29 cellular contexts compared by ENCODE assay signal in genomic region chr9:129256959-129257713, GRCh38.
DNase-seq lines count a peak whose midpoint lies in the region; ATAC-seq, FAIRE-seq and TF ChIP-seq lines count a peak whose summit lies in the region.
"Had no signal": no experiment of that assay in that cellular context is flagged by ENCODE, and none has a peak within 500 bp of the region (broad histone marks: within the 10 kb centered on the region; RNA-seq: fewer than 3 reads in every experiment).

No MANE protein-coding gene starts in this region.

- H3K27ac ChIP-seq in right atrium auricular region: no peak overlapping the region
- no peak overlapping the region for H3K27ac ChIP-seq in H1 (ENCODE audit: low read depth, low read length)
- no peak overlapping the region for H3K27ac ChIP-seq in foreskin keratinocyte
- H3K27ac ChIP-seq: body of pancreas, C4-2B, hepatocyte had no signal

- H3K27ac Mint-ChIP-seq in naive thymus-derived CD8-positive, alpha-beta T cell: peak overlapping the region; percentile 4 to 86 (median 52)
- H3K27ac Mint-ChIP-seq in immature natural killer cell: no peak overlapping the region
- H3K27ac Mint-ChIP-seq: activated naive CD4-positive, alpha-beta T cell treated with anti-CD3 and anti-CD28 coated beads, Interleukin-2, amount 50 U/mL, for 72 hours had no signal

- no peaks in the 10 kb centered on the region for H3K79me1 ChIP-seq in H1 (ENCODE audit: low read depth, low read length)

- no peak overlapping the region for H3K14ac ChIP-seq in H1 (ENCODE audit: insufficient read length)

- H2BK15ac ChIP-seq in H1 (ENCODE audit: low read length): no peak overlapping the region

- H3K23ac ChIP-seq in H1 (ENCODE audit: insufficient read length): no peak overlapping the region

- no peak for TF ChIP-seq POLR2A in H1 (IDR thresholded peaks at IDR 0.05; ENCODE audit: control extremely low read depth in 1 of 2, low read depth in 2 of 2, low read length in 2 of 2)

- no peaks in the 10 kb centered on the region for H3K9me3 ChIP-seq in right atrium auricular region
- H3K9me3 ChIP-seq in H1 (ENCODE audit: insufficient read depth in 2 of 2, low read depth in 1 of 2, low read length in 1 of 2): no peaks in the 10 kb centered on the region
- H3K9me3 ChIP-seq: body of pancreas had no signal

- H3K4me3 Mint-ChIP-seq in naive thymus-derived CD8-positive, alpha-beta T cell: peak overlapping the region in 4 of 10 donors; percentile 4 to 65 (median 28)
- H3K4me3 Mint-ChIP-seq in immature natural killer cell: peak overlapping the region in 1 of 5 donors; percentile 14

- H3K23me2 ChIP-seq in H1 (ENCODE audit: low read depth, low read length): peaks cover 5% of the 10 kb centered on the region

- H2AK5ac ChIP-seq in H1 (ENCODE audit: low read depth, low read length): no peak overlapping the region

- POLR2A ChIA-PET in H1 (lab: Charles Lee; ENCODE audit: partially characterized antibody): no interaction called here
- POLR2A ChIA-PET in naive thymus-derived CD8-positive, alpha-beta T cell (lab: Charles Lee): interaction anchor here (0.6 to 4.0 kb wide), 4 partner anchors 20 to 368 kb away, joined by 4 to 31 read pairs (median 6); partner anchors contain the start of gene IER5L

- intact Hi-C loops in Right ventricle myocardium inferior (cut with DNase I): loop anchor here (5.0 to 10.0 kb wide), 2 partner anchors 75 to 158 kb away; no protein-coding TSS in a partner anchor

- H3K9ac ChIP-seq in H1 (replicated peaks in 1 of 4; ENCODE audit: extremely low read depth in 1 of 4, low read depth in 3 of 4, low read length in 3 of 4): no peak overlapping the region

- H4K91ac ChIP-seq in H1 (replicated peaks; ENCODE audit: insufficient read length, low read length): no peak overlapping the region

- H2BK20ac ChIP-seq in H1 (ENCODE audit: low read length): no peak overlapping the region

- DNase-seq in Right ventricle myocardium inferior (ENCODE audit: missing footprints) (peak; percentile 17), right atrium auricular region (ENCODE audit: low spot score) (no peak), H1 (ENCODE audit: low read depth in 1 of 2, low spot score in 2 of 2) (no peak), hippocampal formation (lab: John Stamatoyannopoulos, UW) (no peak), foreskin keratinocyte (no peak), immature natural killer cell (no peak)
- peak in 1 of 10 donors; percentile 50 for DNase-seq in naive thymus-derived CD8-positive, alpha-beta T cell
- DNase-seq in activated CD8-positive, alpha-beta memory T cell treated with anti-CD3 and anti-CD28 coated beads, Interleukin-2, amount 50 U/mL, for 48 hours: no peak
- DNase-seq: activated CD4-positive, alpha-beta T cell treated with anti-CD3 and anti-CD28 coated beads for 1 hour; activated T-cell treated with anti-CD3 and anti-CD28 coated beads, Interleukin-2, amount 50 U/mL, for 48 hours; body of pancreas; GOT3; NCI-H1048; NCI-H2029; NCI-H226; NCI-H748 treated with DMSO at 0.1 percent for 48 hours; nucleus accumbens; retina; stimulated activated CD4-positive, alpha-beta T cell treated with anti-CD3 and anti-CD28 coated beads, Interleukin-12 subunit alpha, Interleukin-12 subunit beta, amount 100 ng/mL, for 4 hours; stimulated activated CD4-positive, alpha-beta T cell treated with anti-CD3 and anti-CD28 coated beads, Interleukin-4, amount 100 ng/mL, for 4 hours; stimulated activated naive CD8-positive, alpha-beta T cell treated with anti-CD3 and anti-CD28 coated beads, Interleukin-15, Interleukin-2, amounts not matched to agents 100 U/mL and 50 U/mL, for 24 hours had no signal

- H3K4me2 ChIP-seq in H1 (ENCODE audit: insufficient read depth in 1 of 2, low read depth in 2 of 2, low read length in 2 of 2): no peak overlapping the region; a peak in 1 of 4 replicates

- no peaks in the 10 kb centered on the region for H4K20me1 ChIP-seq in H1 (replicated peaks in 1 of 2; ENCODE audit: control insufficient read depth in 1 of 2, insufficient read depth in 2 of 2, low read length in 2 of 2)

- no peak for TF ChIP-seq RAD21 in H1 (IDR thresholded peaks at IDR 0.05 in 1 of 2, conservative IDR thresholded peaks at IDR 0.05 in 1 of 2; ENCODE audit: low read depth in 2 of 2, low read length in 2 of 2)

- H4K8ac ChIP-seq in H1 (ENCODE audit: extremely low read depth, insufficient read depth, low read length): no peak overlapping the region

- H4K5ac ChIP-seq in H1 (ENCODE audit: insufficient read length, low read depth, low read length): no peak overlapping the region

- H2BK120ac ChIP-seq in H1 (replicated peaks; ENCODE audit: low read depth, low read length): no peak overlapping the region

- peaks cover 0 to 20% (median 0%) of the 10 kb centered on the region in 5 donors for H3K27me3 Mint-ChIP-seq in naive thymus-derived CD8-positive, alpha-beta T cell
- H3K27me3 Mint-ChIP-seq in immature natural killer cell (ENCODE audit: low read depth in 3 of 3): peaks cover 11 to 29% (median 15%) of the 10 kb centered on the region in 3 donors

- peaks cover 23 to 33% (median 27%) of the 10 kb centered on the region in 4 donors for H3K4me1 Mint-ChIP-seq in naive thymus-derived CD8-positive, alpha-beta T cell
- H3K4me1 Mint-ChIP-seq in immature natural killer cell: peaks cover 20 to 23% of the 10 kb centered on the region in 2 donors

- H3K4ac ChIP-seq in H1 (replicated peaks; ENCODE audit: insufficient read length, low read depth, low read length): no peak overlapping the region

- H3K4me3 ChIP-seq in right atrium auricular region (no peak overlapping the region), H1 (ENCODE audit: extremely low read depth in 1 of 4, insufficient read depth in 2 of 4, low read depth in 3 of 4, low read length in 4 of 4) (no peak overlapping the region)
- H3K4me3 ChIP-seq: body of pancreas, hepatocyte, lung had no signal

- no peaks in the 10 kb centered on the region for H3K9me3 Mint-ChIP-seq in naive thymus-derived CD8-positive, alpha-beta T cell
- H3K9me3 Mint-ChIP-seq in immature natural killer cell: no peaks in the 10 kb centered on the region
- H3K9me3 Mint-ChIP-seq: activated naive CD4-positive, alpha-beta T cell treated with anti-CD3 and anti-CD28 coated beads, Interleukin-2, amount 50 U/mL, for 72 hours had no signal

- WGBS in H1 (ENCODE audit: extremely low coverage in 1 of 2, insufficient coverage in 1 of 2, insufficient read length in 1 of 2, insufficient replicate concordance in 2 of 2, low coverage in 1 of 2, low lambda C conversion rate in 2 of 2, missing lambda C conversion rate in 1 of 2), 2 experiments: 92% methylated on average over 13 of the region's 13 CpGs; no CpG with 5 or more reads in 1 of the 2 experiments

- H3K56ac ChIP-seq in H1 (replicated peaks; ENCODE audit: insufficient read length, low read depth, low read length): no peak overlapping the region

- H3K4me1 ChIP-seq in right atrium auricular region (peaks cover 0 to 32% of the 10 kb centered on the region in 2 donors), H1 (replicated peaks in 1 of 4; ENCODE audit: control insufficient read depth in 3 of 4, insufficient read depth in 4 of 4, low read length in 3 of 4) (peaks cover 0 to 14% (median 11%) of the 10 kb centered on the region in 4 experiments; a peak in 6 of 7 replicates), foreskin keratinocyte (no peaks in the 10 kb centered on the region)

- no peaks in the 10 kb centered on the region for H3K36me3 Mint-ChIP-seq in naive thymus-derived CD8-positive, alpha-beta T cell
- H3K36me3 Mint-ChIP-seq in immature natural killer cell: no peaks in the 10 kb centered on the region
- H3K36me3 Mint-ChIP-seq: activated naive CD4-positive, alpha-beta T cell treated with anti-CD3 and anti-CD28 coated beads, Interleukin-2, amount 50 U/mL, for 72 hours had no signal

- H3K36me3 ChIP-seq in right atrium auricular region (no peaks in the 10 kb centered on the region), H1 (ENCODE audit: control insufficient read depth in 2 of 4, insufficient read depth in 4 of 4, low read length in 3 of 4) (no peaks in the 10 kb centered on the region)

- no peak overlapping the region for H2AFZ ChIP-seq in H1 (ENCODE audit: low read length)
- H2AFZ ChIP-seq: hepatocyte had no signal

- CTCF ChIA-PET in H1 (lab: Charles Lee; ENCODE audit: partially characterized antibody): interaction anchor here (0.8 to 1.0 kb wide), 2 partner anchors 10 to 89 kb away, joined by 3 read pairs; no protein-coding TSS in a partner anchor

- H3K18ac ChIP-seq in H1 (ENCODE audit: extremely low read depth, low read length): no peak overlapping the region; the same call in 1 of the 2 replicates

- no peak for FAIRE-seq in H1 (lab: Jason Lieb, UNC)
- FAIRE-seq: endothelial cell of umbilical vein, GM18507, islet of Langerhans, TTC549 had no signal

- no peak for ATAC-seq in Right ventricle myocardium inferior
- no peak for ATAC-seq in naive thymus-derived CD8-positive, alpha-beta T cell
- ATAC-seq in foreskin keratinocyte: no peak
- ATAC-seq: activated naive CD4-positive, alpha-beta T cell treated with anti-CD3 and anti-CD28 coated beads, Interleukin-2, amount 50 U/mL, for 72 hours; body of pancreas; stimulated activated naive CD8-positive, alpha-beta T cell treated with anti-CD3 and anti-CD28 coated beads, Interleukin-15, Interleukin-2, amounts not matched to agents 100 U/mL and 50 U/mL, for 24 hours had no signal

- no peaks in the 10 kb centered on the region for H3K79me2 ChIP-seq in H1 (ENCODE audit: control insufficient read depth in 1 of 2, insufficient read depth in 2 of 2, low read length in 2 of 2)
- H3K79me2 ChIP-seq: hepatocyte had no signal

- TF ChIP-seq EP300 in H1 (IDR thresholded peaks at IDR 0.05; ENCODE audit: borderline replicate concordance in 1 of 2, low read depth in 2 of 2, low read length in 2 of 2): no peak

- 0 out of 2 replicates have a peak overlapping the region, but pooled peaks have one; percentile 18 for H2BK12ac ChIP-seq in H1 (ENCODE audit: low read depth, low read length)

- no peaks in the 10 kb centered on the region for H3K27me3 ChIP-seq in right atrium auricular region
- peaks cover 6 to 31% (median 27%) of the 10 kb centered on the region in 4 experiments for H3K27me3 ChIP-seq in H1 (replicated peaks in 1 of 4; ENCODE audit: control insufficient read depth in 3 of 4, extremely low read depth in 1 of 4, insufficient read depth in 3 of 4, low read length in 3 of 4)
- peaks cover 15% of the 10 kb centered on the region for H3K27me3 ChIP-seq in foreskin keratinocyte

- no peak for TF ChIP-seq CTCF in right atrium auricular region (IDR thresholded peaks at IDR 0.05)
- no peak for TF ChIP-seq CTCF in H1 (IDR thresholded peaks at IDR 0.05; ENCODE audit: control extremely low read depth in 1 of 3, insufficient read depth in 1 of 3, low read depth in 1 of 3, low read length in 3 of 3)
- no peak for TF ChIP-seq CTCF in foreskin keratinocyte (conservative IDR thresholded peaks at IDR 0.05)

- no peak overlapping the region for H2BK5ac ChIP-seq in H1 (ENCODE audit: low read depth, low read length)

TF ChIP-seq in H1, 55 proteins besides CTCF, POLR2A, EP300 and RAD21 (continues in another document):
- no peak for TF ChIP-seq TBP (IDR thresholded peaks at IDR 0.05; ENCODE audit: low read depth, low read length)
- no peak for TF ChIP-seq KDM4A (IDR thresholded peaks at IDR 0.05; ENCODE audit: low read depth, low read length, severe bottlenecking)

Comparison
In these comparisons a context has a peak if more than half of its experiments do, and no peak if none do; other contexts are left out.
1. H3K27ac Mint-ChIP-seq: peak in naive thymus-derived CD8-positive, alpha-beta T cell (10 of 10); none in immature natural killer cell (0 of 6).